In the genomic region with DNA sequence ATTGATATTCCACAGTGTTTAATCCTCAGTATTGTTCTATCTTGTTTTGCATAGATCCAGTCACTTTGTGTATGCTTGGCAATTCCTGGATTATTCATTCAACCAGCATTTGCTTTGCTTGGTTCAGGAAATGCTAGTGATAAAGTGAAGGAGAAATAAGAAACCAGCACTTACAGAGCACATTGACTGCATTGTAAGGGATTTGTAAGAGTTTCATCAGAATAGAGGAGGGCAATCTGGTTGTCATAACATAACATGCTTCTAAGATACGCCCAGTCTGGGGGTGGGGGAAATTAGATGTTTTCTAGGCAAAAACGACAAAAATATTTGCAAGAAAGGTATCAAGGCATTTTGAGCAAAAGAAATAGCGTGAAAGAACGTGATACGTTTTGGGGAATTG, we compare ENCODE assay signal across 18 cellular contexts. TPM values are rescaled to one million over a fixed set of nuclear protein-coding genes. Genes with fewer than 3 reads are reported as not detected.
DNase-seq lines count a peak whose midpoint lies in the region; ATAC-seq and TF ChIP-seq lines count a peak whose summit lies in the region.
"Had no signal": no experiment of that assay in that cellular context is flagged by ENCODE, and none has a peak within 500 bp of the region (broad histone marks: within the 10 kb centered on the region; RNA-seq: fewer than 3 reads in every experiment).

No MANE protein-coding gene starts in this region.

- H3K4me3 ChIP-seq in HUES64 (ENCODE audit: low read length) (no peak overlapping the region), choroid plexus epithelial cell (ENCODE audit: low read depth, low read length) (no peak overlapping the region)
- H3K4me3 ChIP-seq: esophagus muscularis mucosa, skin epidermis, thyroid gland had no signal

- no peak overlapping the region for H3K9ac ChIP-seq in HUES64 (ENCODE audit: low read depth, low read length)

- no peak for ATAC-seq in GM19324 (IDR thresholded peaks at IDR 0.05; ENCODE audit: low FRiP score, unreplicated experiment)

- H3K4me1 ChIP-seq in HUES64 (ENCODE audit: insufficient read depth, low read length), result peaks cover 18% of the 10 kb centered on the region
- H3K4me1 ChIP-seq: thyroid gland had no signal

- no peaks in the 10 kb centered on the region for H3K9me3 ChIP-seq in HUES64 (ENCODE audit: insufficient read depth, low read depth, low read length)
- H3K9me3 ChIP-seq: esophagus muscularis mucosa, thyroid gland had no signal

- WGBS in HUES64, result 89% methylated on average over 5 of the region's 5 CpGs

- DNase-seq in DMS 273 (lab: John Stamatoyannopoulos, UW; ENCODE audit: unreplicated experiment) (peak; percentile 40), DMS 273 treated with DMSO at 0.1 percent for 48 hours (lab: John Stamatoyannopoulos, UW) (no peak), choroid plexus epithelial cell (ENCODE audit: low read depth) (peak; percentile 80), non-pigmented ciliary epithelial cell (ENCODE audit: low read depth) (peak; percentile 35), GOT3 (lab: John Stamatoyannopoulos, UW) (no peak)
- no peak for DNase-seq in activated effector memory CD4-positive, alpha-beta T cell treated with Interleukin-2 at 50 U/mL for 16 hours
- DNase-seq: activated CD4-positive, CD25-positive, alpha-beta regulatory T cell treated with anti-CD3 and anti-CD28 coated beads, Interleukin-2, amount 50 U/mL, for 72 hours; activated effector memory CD4-positive, alpha-beta T cell treated with anti-CD3 and anti-CD28 coated beads, Interleukin-2, amount 50 U/mL, for 16 hours; DMS153; NCI-H345; nephron progenitor cell; OCI-M1; thyroid gland had no signal

- H3K36me3 ChIP-seq in HUES64 (ENCODE audit: insufficient read depth, low read length), result peaks cover 72% of the 10 kb centered on the region

- peak overlapping the region; percentile 19 for H3K27ac ChIP-seq in HUES64 (ENCODE audit: low read depth, low read length)
- H3K27ac ChIP-seq: 22Rv1, esophagus muscularis mucosa, skin epidermis, thyroid gland had no signal

- no peak for TF ChIP-seq CTCF in choroid plexus epithelial cell (conservative IDR thresholded peaks at IDR 0.05; ENCODE audit: low read depth, low read length)

- H3K27me3 ChIP-seq in HUES64 (ENCODE audit: insufficient read depth, low read length), result no peaks in the 10 kb centered on the region
- H3K27me3 ChIP-seq: esophagus muscularis mucosa, thyroid gland had no signal

RNA-seq across cellular contexts. Expression of gene TNRC6A, which starts 40.4 kb away (rescaled TPM):
- polyA plus RNA-seq in HUES64 (2013, experiment 1 of 2), result 44.5 TPM
- 46.2 TPM for polyA plus RNA-seq in HUES64 (2013, experiment 2 of 2)

Comparison
In these comparisons a context has a peak if more than half of its experiments do, and no peak if none do; other contexts are left out.
1. DNase-seq: peak in DMS 273 (single experiment), choroid plexus epithelial cell (single experiment) and non-pigmented ciliary epithelial cell (single experiment); none in DMS 273 treated with DMSO at 0.1 percent for 48 hours (single experiment), GOT3 (single experiment) and activated effector memory CD4-positive, alpha-beta T cell treated with Interleukin-2 at 50 U/mL for 16 hours (single experiment).